10 cellular contexts compared by ENCODE assay signal in the genomic region with DNA sequence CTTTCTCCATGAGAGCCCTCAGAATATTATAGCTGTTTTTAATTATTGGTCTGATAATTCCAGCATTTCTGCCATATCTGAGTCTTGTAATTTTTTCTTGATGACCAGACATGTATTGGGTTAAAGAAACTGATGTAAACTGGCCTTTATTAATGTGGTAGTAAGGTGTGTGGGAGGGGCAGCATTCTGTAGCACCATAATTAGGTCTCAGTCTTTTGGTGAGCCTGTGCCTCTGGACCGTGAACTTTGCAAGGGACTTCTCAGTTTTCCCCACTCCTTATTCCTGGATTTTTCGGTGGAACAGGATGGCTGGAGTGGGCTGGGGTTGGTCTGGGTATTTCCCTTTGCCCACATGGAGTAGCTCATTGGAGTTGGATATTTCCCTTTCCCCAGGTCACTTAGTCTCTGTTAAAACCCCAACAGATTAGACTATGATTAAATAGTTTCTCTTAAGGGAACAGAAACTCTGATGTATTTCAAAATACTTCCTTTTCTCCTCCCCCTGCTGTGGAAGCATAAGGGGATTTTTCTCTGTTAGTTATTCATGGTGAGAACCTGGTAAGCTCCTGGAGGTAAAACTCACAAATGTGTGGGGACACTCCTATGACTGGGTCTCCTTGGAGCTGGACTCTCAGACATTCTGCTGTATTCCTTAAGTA. TPM values are rescaled to one million over a fixed set of nuclear protein-coding genes. Genes with fewer than 3 reads are reported as not detected.
DNase-seq lines count a peak whose midpoint lies in the region; ATAC-seq and TF ChIP-seq lines count a peak whose summit lies in the region.
"Had no signal": no experiment of that assay in that cellular context is flagged by ENCODE, and none has a peak within 500 bp of the region (broad histone marks: within the 10 kb centered on the region; RNA-seq: fewer than 3 reads in every experiment).

No MANE protein-coding gene starts in this region.

- no peak overlapping the region for H4K8ac ChIP-seq in IMR-90 (ENCODE audit: low read depth in 2 of 2, low read length in 2 of 2)

- H3K4me2 ChIP-seq in IMR-90 (ENCODE audit: low read depth, low read length) = no peak overlapping the region

- BruUV-seq in IMR-90 (replicated peaks; lab: Mats Ljungman, UMichigan) = no TSS peak

- H2AK9ac ChIP-seq in IMR-90 (replicated peaks; ENCODE audit: low read depth, low read length, poor library complexity) = no peak overlapping the region

- ATAC-seq in GM18867 (IDR thresholded peaks at IDR 0.05; ENCODE audit: unreplicated experiment) (peak; percentile 77), HG02571 (IDR thresholded peaks at IDR 0.05; ENCODE audit: unreplicated experiment) (peak; percentile 80), IMR-90 (ENCODE audit: low read depth) (no peak), lung (ENCODE audit: insufficient read depth, low FRiP score) (peak; percentile 53)
- no peak for ATAC-seq in activated CD4-positive, alpha-beta T cell treated with anti-CD3 and anti-CD28 coated beads for 36 hours

- TF ChIP-seq CTCF in IMR-90 (conservative IDR thresholded peaks at IDR 0.05; ENCODE audit: low read depth, low read length) (no peak), lung (IDR thresholded peaks at IDR 0.05; ENCODE audit: control extremely low read depth, extremely low read depth) (no peak)

- H3K9me1 ChIP-seq in IMR-90 (ENCODE audit: insufficient read depth, low read length) = no peaks in the 10 kb centered on the region

- H4K5ac ChIP-seq in IMR-90 (ENCODE audit: low read depth, low read length) = no peak overlapping the region

- H4K20me1 ChIP-seq in IMR-90 (ENCODE audit: insufficient read depth, low read length) = peaks cover 2% of the 10 kb centered on the region; the same call in 1 of the 2 replicates

- no peak overlapping the region for H3K18ac ChIP-seq in IMR-90 (ENCODE audit: low read depth, low read length)

- no CpG with 5 or more reads among the region's 2 CpGs for WGBS in IMR-90 (ENCODE audit: extremely low coverage in 2 of 2, insufficient read length in 1 of 2), 2 experiments
- 48 to 54% methylated on average over 2 of the region's 2 CpGs for WGBS in lung, 2 donors

- dilution Hi-C loops in IMR-90 (cut with HindIII; ENCODE audit: low sequenced_read_pairs, unreplicated experiment) = no loop called here

- DNase-seq in IMR-90 = peak; percentile 12
- no peak for DNase-seq in lung (ENCODE audit: low spot score)
- no peak for DNase-seq in inferior parietal cortex (ENCODE audit: extremely low spot score)
- no peak for DNase-seq in stimulated activated CD4-positive, alpha-beta T cell treated with anti-CD3 and anti-CD28 coated beads, Interleukin-12 subunit alpha, Interleukin-12 subunit beta, amount 100 ng/mL, for 4 hours
- DNase-seq in activated CD4-positive, alpha-beta T cell treated with anti-CD3 and anti-CD28 coated beads for 36 hours = no peak
- DNase-seq in NCI-H1694 (lab: John Stamatoyannopoulos, UW) = no peak
- DNase-seq: activated CD4-positive, alpha-beta memory T cell treated with anti-CD3 and anti-CD28 coated beads, Interleukin-2, amount 10 ng/mL, durations not matched to agents 7 days and 5 days had no signal

- in situ Hi-C loops in IMR-90 (cut with MboI; ENCODE audit: low sequenced_read_pairs) = no loop called here

- no peak overlapping the region for H2AK5ac ChIP-seq in IMR-90 (ENCODE audit: low read depth, low read length)

- H3K27ac ChIP-seq in IMR-90 (ENCODE audit: insufficient read depth, low read length) (no peak overlapping the region), lung (ENCODE audit: low read depth in 1 of 2, low read length in 1 of 2) (no peak overlapping the region)

- no peaks in the 10 kb centered on the region for H3K36me3 Mint-ChIP-seq in activated CD4-positive, alpha-beta T cell treated with anti-CD3 and anti-CD28 coated beads for 36 hours (ENCODE audit: low read depth)

- TF ChIP-seq RAD21 in IMR-90 (IDR thresholded peaks at IDR 0.05; ENCODE audit: low read length) = no peak

- no peaks in the 10 kb centered on the region for H3K9me3 ChIP-seq in IMR-90 (ENCODE audit: control insufficient read depth, insufficient read depth, low read length)
- no peaks in the 10 kb centered on the region for H3K9me3 ChIP-seq in lung (ENCODE audit: control insufficient read depth in 2 of 2, insufficient read depth in 1 of 2, low read length in 1 of 2)

- H3K14ac ChIP-seq in IMR-90 (replicated peaks; ENCODE audit: low read depth, low read length) = no peak overlapping the region

- H3K9me3 Mint-ChIP-seq in activated CD4-positive, alpha-beta T cell treated with anti-CD3 and anti-CD28 coated beads for 36 hours (ENCODE audit: low read depth) = no peaks in the 10 kb centered on the region
- H3K9me3 Mint-ChIP-seq: activated CD4-positive, alpha-beta memory T cell treated with anti-CD3 and anti-CD28 coated beads, Interleukin-2, amount 10 ng/mL, durations not matched to agents 7 days and 5 days had no signal

- H3K4ac ChIP-seq in IMR-90 (ENCODE audit: low read depth, low read length) = no peak overlapping the region

- peaks cover 12 to 15% of the 10 kb centered on the region in 2 experiments; a peak in 3 of 4 replicates for H3K79me1 ChIP-seq in IMR-90 (ENCODE audit: low read depth in 1 of 2, low read length in 2 of 2)

- H3K23ac ChIP-seq in IMR-90 (ENCODE audit: low read depth, low read length) = no peak overlapping the region

- H3K27me3 ChIP-seq in IMR-90 (ENCODE audit: control insufficient read depth, insufficient read depth, low read length) = no peaks in the 10 kb centered on the region
- H3K27me3 ChIP-seq in lung (ENCODE audit: control insufficient read depth, insufficient read depth) = no peaks in the 10 kb centered on the region

- no peaks in the 10 kb centered on the region; the same call in 1 of the 2 replicates for H3K4me1 ChIP-seq in IMR-90 (ENCODE audit: control insufficient read depth, insufficient read depth, low read length)
- H3K4me1 ChIP-seq in lung (ENCODE audit: control insufficient read depth in 2 of 2, insufficient read depth in 2 of 2, low read length in 2 of 2) = no peaks in the 10 kb centered on the region

- H3K56ac ChIP-seq in IMR-90 (ENCODE audit: extremely low read depth, insufficient read depth, low read length) = no peak overlapping the region

- no peak overlapping the region for H2AFZ ChIP-seq in IMR-90 (replicated peaks; ENCODE audit: low read length, poor library complexity)

- no peak overlapping the region for H2BK5ac ChIP-seq in IMR-90 (ENCODE audit: low read depth, low read length, poor library complexity, severe bottlenecking)

- no peak overlapping the region for H2BK15ac ChIP-seq in IMR-90 (ENCODE audit: low read depth, low read length)

- H3K9ac ChIP-seq in IMR-90 (ENCODE audit: low read depth, low read length) = no peak overlapping the region

- CTCF ChIA-PET in IMR-90 (lab: Yijun Ruan, JAX) = interaction anchor here (0.8 kb wide), 1 partner anchor 22 kb away, joined by 3 read pairs; no protein-coding TSS in a partner anchor
- CTCF ChIA-PET in activated CD4-positive, alpha-beta T cell treated with anti-CD3 and anti-CD28 coated beads for 36 hours (lab: Charles Lee) = no interaction called here

- no peak overlapping the region for H3K27ac Mint-ChIP-seq in activated CD4-positive, alpha-beta T cell treated with anti-CD3 and anti-CD28 coated beads for 36 hours
- H3K27ac Mint-ChIP-seq: activated CD4-positive, alpha-beta memory T cell treated with anti-CD3 and anti-CD28 coated beads, Interleukin-2, amount 10 ng/mL, durations not matched to agents 7 days and 5 days had no signal

- no peak overlapping the region for H4K91ac ChIP-seq in IMR-90 (ENCODE audit: insufficient read depth, low read depth, low read length)

- H3K27me3 Mint-ChIP-seq in activated CD4-positive, alpha-beta T cell treated with anti-CD3 and anti-CD28 coated beads for 36 hours = no peaks in the 10 kb centered on the region
- H3K27me3 Mint-ChIP-seq: activated CD4-positive, alpha-beta memory T cell treated with anti-CD3 and anti-CD28 coated beads, Interleukin-2, amount 10 ng/mL, durations not matched to agents 7 days and 5 days had no signal

- no peak overlapping the region for H3K4me3 ChIP-seq in IMR-90 (ENCODE audit: insufficient read depth, low read depth, low read length)
- H3K4me3 ChIP-seq in lung = no peak overlapping the region

- intact Hi-C loops in IMR-90 (cut with micrococcal nuclease) = loop anchor here (5.0 kb wide), 1 partner anchor 33 kb away; no protein-coding TSS in a partner anchor
- intact Hi-C loops in activated CD4-positive, alpha-beta T cell treated with anti-CD3 and anti-CD28 coated beads for 36 hours (cut with DNase I, micrococcal nuclease) = no loop called here

- no peak overlapping the region for H3K4me3 Mint-ChIP-seq in activated CD4-positive, alpha-beta T cell treated with anti-CD3 and anti-CD28 coated beads for 36 hours
- H3K4me3 Mint-ChIP-seq: activated CD4-positive, alpha-beta memory T cell treated with anti-CD3 and anti-CD28 coated beads, Interleukin-2, amount 10 ng/mL, durations not matched to agents 7 days and 5 days; nephron had no signal

- no peaks in the 10 kb centered on the region for H3K36me3 ChIP-seq in IMR-90 (ENCODE audit: control insufficient read depth, insufficient read depth, low read length)
- no peaks in the 10 kb centered on the region for H3K36me3 ChIP-seq in lung (ENCODE audit: control insufficient read depth in 2 of 2, insufficient read depth in 2 of 2, low read length in 2 of 2)

- no peak overlapping the region for H2BK120ac ChIP-seq in IMR-90 (ENCODE audit: low read depth, low read length)

- POLR2A ChIA-PET in IMR-90 (lab: Charles Lee; ENCODE audit: unreplicated experiment) = no interaction called here
- POLR2A ChIA-PET in activated CD4-positive, alpha-beta T cell treated with anti-CD3 and anti-CD28 coated beads for 36 hours (lab: Charles Lee) = no interaction called here

- H2BK20ac ChIP-seq in IMR-90 (ENCODE audit: low read depth, low read length) = no peak overlapping the region

- no peaks in the 10 kb centered on the region for H3K4me1 Mint-ChIP-seq in activated CD4-positive, alpha-beta T cell treated with anti-CD3 and anti-CD28 coated beads for 36 hours
- H3K4me1 Mint-ChIP-seq: nephron had no signal

- TF ChIP-seq POLR2A in IMR-90 (IDR thresholded peaks at IDR 0.05; ENCODE audit: low read depth, low read length) = no peak

TF ChIP-seq in IMR-90, 13 proteins besides CTCF, POLR2A, EP300 and RAD21 (continues in another document):
- TF ChIP-seq FOS (IDR thresholded peaks at IDR 0.05; ENCODE audit: low read depth, low read length) = no peak

RNA-seq across cellular contexts. Expression of a gene that starts 52.4 kb away (rescaled TPM):
- total RNA-seq in IMR-90 (2012; rRNA removed) (2.9 and 5.0 TPM in 2 replicates), lung (10 to 100 TPM in 1 of 2 donors, 1 to 10 TPM in 1; 8.7 to 18.8 TPM)
- polyA plus RNA-seq in IMR-90 (2012; rRNA removed) (0.80 and 1.4 TPM in 2 replicates), lung (1 to 10 TPM; 2.5 to 2.8 TPM)
- 0.03 and 0.05 TPM in 2 replicates for polyA plus RNA-seq in IMR-90 (2012; cell fraction: cytosol; rRNA removed)
- polyA plus RNA-seq in IMR-90 (2012; cell fraction: nucleus; rRNA removed; ENCODE audit: low replicate concordance) = 0.40 and 4.2 TPM in 2 replicates
- total RNA-seq in activated CD4-positive, alpha-beta T cell treated with anti-CD3 and anti-CD28 coated beads for 36 hours = 1 to 10 TPM; 2.4 to 3.0 TPM

RNA-seq across cellular contexts. Expression of a gene that starts 57.7 kb away (rescaled TPM):
- 20.3 and 23.9 TPM in 2 replicates for total RNA-seq in IMR-90 (2012; rRNA removed)
- 6.8 and 8.6 TPM in 2 replicates for polyA plus RNA-seq in IMR-90 (2012; rRNA removed)
- polyA plus RNA-seq in IMR-90 (2012; cell fraction: cytosol; rRNA removed) = 1.5 and 2.7 TPM in 2 replicates
- polyA plus RNA-seq in IMR-90 (2012; cell fraction: nucleus; rRNA removed; ENCODE audit: low replicate concordance) = 2.6 and 13.8 TPM in 2 replicates
- total RNA-seq in lung = 10 to 100 TPM; 11.3 to 36.9 TPM
- polyA plus RNA-seq in lung = 1 to 10 TPM; 3.2 to 3.4 TPM
- total RNA-seq in activated CD4-positive, alpha-beta T cell treated with anti-CD3 and anti-CD28 coated beads for 36 hours = 10 to 100 TPM; 12.1 to 16.0 TPM

Comparison
In these comparisons a context has a peak if more than half of its experiments do, and no peak if none do; other contexts are left out.
1. ATAC-seq: peak in GM18867 (single experiment), HG02571 (single experiment) and lung (single experiment); none in IMR-90 (single experiment) and activated CD4-positive, alpha-beta T cell treated with anti-CD3 and anti-CD28 coated beads for 36 hours (single experiment).